In the genomic region with DNA sequence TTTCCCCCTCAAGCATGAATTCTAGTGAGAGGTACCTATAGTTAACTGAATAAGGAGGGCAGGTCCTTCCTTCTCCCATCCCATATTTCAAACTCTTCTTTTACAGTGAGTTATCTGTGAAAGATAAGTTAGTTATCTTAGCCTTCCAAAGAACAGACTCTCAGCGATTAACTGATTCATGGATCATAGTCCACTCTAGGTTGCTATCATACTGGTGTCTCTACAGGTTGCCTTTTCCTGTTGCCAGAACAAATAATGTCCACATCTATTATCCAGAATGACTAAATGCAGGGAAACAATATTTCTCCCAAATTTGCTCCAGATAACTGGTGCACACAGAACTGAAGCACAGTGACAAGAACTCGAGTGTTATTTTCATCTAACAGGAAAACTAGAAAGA, we compare ENCODE assay signal across 24 cellular contexts.
"Had no signal": no experiment of that assay in that cellular context is flagged by ENCODE, and none has a peak within 500 bp of the region (broad histone marks: within the 10 kb centered on the region; RNA-seq: fewer than 3 reads in every experiment).

No MANE protein-coding gene starts in this region.

- H3K36me3 Mint-ChIP-seq: mesothelial cell of epicardium; naive thymus-derived CD4-positive, alpha-beta T cell; neural progenitor cell; stimulated activated effector memory CD8-positive, alpha-beta T cell treated with anti-CD3 and anti-CD28 coated beads, Interleukin-12 subunit alpha, Interleukin-12 subunit beta, amount 100 ng/mL, for 72 hours had no signal

- H3K36me3 ChIP-seq: esophagus muscularis mucosa, gastroesophageal sphincter, heart left ventricle, neural progenitor cell, stomach, thyroid gland, vagina had no signal

- H3K27me3 Mint-ChIP-seq: progenitor cell of endocrine pancreas had no signal

- H3K27me3 ChIP-seq: esophagus muscularis mucosa, foreskin keratinocyte, gastroesophageal sphincter, heart left ventricle, neural progenitor cell, stomach, thyroid gland, vagina had no signal

- H3K9me3 ChIP-seq: esophagus muscularis mucosa, gastroesophageal sphincter, heart left ventricle, stomach, thyroid gland, vagina had no signal

- H3K79me2 ChIP-seq: parathyroid adenoma had no signal

- H3K9me3 Mint-ChIP-seq: mesothelial cell of epicardium; naive thymus-derived CD4-positive, alpha-beta T cell; nephron; neural progenitor cell; stimulated activated effector memory CD8-positive, alpha-beta T cell treated with anti-CD3 and anti-CD28 coated beads, Interleukin-12 subunit alpha, Interleukin-12 subunit beta, amount 100 ng/mL, for 72 hours had no signal

- H3K27ac Mint-ChIP-seq: mesothelial cell of epicardium; naive thymus-derived CD4-positive, alpha-beta T cell; nephron; neural progenitor cell; progenitor cell of endocrine pancreas; stimulated activated effector memory CD8-positive, alpha-beta T cell treated with anti-CD3 and anti-CD28 coated beads, Interleukin-12 subunit alpha, Interleukin-12 subunit beta, amount 100 ng/mL, for 72 hours had no signal

- DNase-seq: effector CD8-positive, alpha-beta T cell; foreskin keratinocyte; heart left ventricle; kidney glomerular epithelial cell; mesenchymal stem cell; naive thymus-derived CD4-positive, alpha-beta T cell; stimulated activated CD4-positive, alpha-beta T cell treated with anti-CD3 and anti-CD28 coated beads, Interleukin-2, amount 100 ng/mL, for 24 hours; stimulated activated CD4-positive, alpha-beta T cell treated with anti-CD3 and anti-CD28 coated beads, Interleukin-4, amount 100 ng/mL, for 24 hours; stimulated activated naive CD4-positive, alpha-beta T cell treated with Interleukin-2 at 50 U/mL for 16 hours; stomach; thyroid gland; trophoblast cell had no signal

- H3K9ac ChIP-seq: neural progenitor cell, parathyroid adenoma had no signal

- H3K4me3 ChIP-seq: esophagus muscularis mucosa, gastroesophageal sphincter, heart left ventricle, neural progenitor cell, stomach, thyroid gland, vagina had no signal

- H3K27ac ChIP-seq: esophagus muscularis mucosa, foreskin keratinocyte, gastroesophageal sphincter, heart left ventricle, neural progenitor cell, parathyroid adenoma, stomach, thyroid gland, vagina had no signal

- FAIRE-seq: endothelial cell of umbilical vein, islet of Langerhans had no signal

- ATAC-seq: foreskin keratinocyte; gastroesophageal sphincter; heart left ventricle; sciatic nerve; stimulated activated effector memory CD8-positive, alpha-beta T cell treated with anti-CD3 and anti-CD28 coated beads, Interleukin-12 subunit alpha, Interleukin-12 subunit beta, amount 100 ng/mL, for 72 hours had no signal

- H3K4me1 ChIP-seq: esophagus muscularis mucosa, foreskin keratinocyte, gastroesophageal sphincter, parathyroid adenoma, stomach, thyroid gland, vagina had no signal

- H3K4me1 Mint-ChIP-seq: nephron; stimulated activated effector memory CD8-positive, alpha-beta T cell treated with anti-CD3 and anti-CD28 coated beads, Interleukin-12 subunit alpha, Interleukin-12 subunit beta, amount 100 ng/mL, for 72 hours had no signal

- H3K4me2 ChIP-seq: neural progenitor cell had no signal

- H3K4me3 Mint-ChIP-seq: mesothelial cell of epicardium; naive thymus-derived CD4-positive, alpha-beta T cell; nephron; neural progenitor cell; stimulated activated effector memory CD8-positive, alpha-beta T cell treated with anti-CD3 and anti-CD28 coated beads, Interleukin-12 subunit alpha, Interleukin-12 subunit beta, amount 100 ng/mL, for 72 hours had no signal

- H2AFZ ChIP-seq: neural progenitor cell, parathyroid adenoma had no signal
